ENCODE assay signal across 19 cellular contexts in genomic region chr12:68310370-68310769, GRCh38. TPM values are rescaled to one million over a fixed set of nuclear protein-coding genes. Genes with fewer than 3 reads are reported as not detected.
A peak's percentile ranks its signal among the peaks of the same experiment; 100 is the strongest.
DNase-seq lines count a peak whose midpoint lies in the region; ATAC-seq and TF ChIP-seq lines count a peak whose summit lies in the region.
"Had no signal": no experiment of that assay in that cellular context is flagged by ENCODE, and none has a peak within 500 bp of the region (broad histone marks: within the 10 kb centered on the region; RNA-seq: fewer than 3 reads in every experiment).

No MANE protein-coding gene starts in this region.

- H3K4me3 ChIP-seq in AG04449 (ENCODE audit: low read depth, low read length), result no peak overlapping the region
- H3K4me3 ChIP-seq in brain microvascular endothelial cell (ENCODE audit: low read depth, low read length), result no peak overlapping the region
- H3K4me3 ChIP-seq: coronary artery, SK-N-MC, tibial nerve had no signal

- in situ Hi-C loops in brain microvascular endothelial cell (cut with HindIII; ENCODE audit: low pct_ligation_motif_present, low sequenced_read_pairs), result no loop called here

- TF ChIP-seq CTCF in AG04449 (IDR thresholded peaks at IDR 0.05; ENCODE audit: insufficient read depth, low read length, missing control alignments) (no peak), brain microvascular endothelial cell (IDR thresholded peaks at IDR 0.05; ENCODE audit: low read depth, low read length, missing control alignments) (no peak)

- CTCF ChIA-PET in AG04449 (lab: Yijun Ruan, JAX), result interaction anchor here (0.9 to 1.7 kb wide), 6 partner anchors 10 to 520 kb away, joined by 3 to 25 read pairs (median 3); partner anchors contain the start of gene IL26

- POLR2A ChIA-PET in AG04449 (lab: Yijun Ruan, JAX), result interaction anchor here (0.7 to 1.0 kb wide), 2 partner anchors 23 to 78 kb away, joined by 3 to 4 read pairs; no protein-coding TSS in a partner anchor

- no peak for ATAC-seq in left lobe of liver
- no peak for ATAC-seq in HG03135 (IDR thresholded peaks at IDR 0.05; ENCODE audit: unreplicated experiment)
- ATAC-seq: left ventricle myocardium superior had no signal

- no peaks in the 10 kb centered on the region for H3K27me3 ChIP-seq in brain microvascular endothelial cell (replicated peaks)
- H3K27me3 ChIP-seq: neutrophil, tibial nerve had no signal

- no peaks in the 10 kb centered on the region for H3K36me3 ChIP-seq in brain microvascular endothelial cell (replicated peaks)

- DNase-seq in AG04449 (ENCODE audit: low read depth, low spot score) (peak; percentile 86), HS-5 (ENCODE audit: low read depth) (peak; percentile 79), brain microvascular endothelial cell (peak; percentile 81), glomerular visceral epithelial cell (ENCODE audit: extremely low spot score) (peak; percentile 6), left lobe of liver (ENCODE audit: low spot score) (no peak), midbrain (lab: John Stamatoyannopoulos, UW) (no peak), cerebellar cortex (ENCODE audit: low spot score) (no peak)
- DNase-seq: activated naive CD4-positive, alpha-beta T cell treated with anti-CD3 and anti-CD28 coated beads, Interleukin-2, amount 10 ng/mL, durations not matched to agents 7 days and 5 days; DMS79; glutamatergic neuron; GOT3; left ventricle myocardium superior; NCI-H2107 had no signal

- H3K27ac ChIP-seq in brain microvascular endothelial cell, result peak overlapping the region; percentile 58
- H3K27ac ChIP-seq: coronary artery, neutrophil, SK-N-MC, tibial nerve had no signal

RNA-seq across cellular contexts. Expression of gene MDM1, which starts 21.8 kb away (rescaled TPM):
- total RNA-seq in left lobe of liver, result 4.6 TPM

RNA-seq across cellular contexts. Expression of gene IL22, which starts 57.0 kb away (rescaled TPM):
- total RNA-seq in left lobe of liver, result not detected
- total RNA-seq: B cell, left ventricle myocardium superior, tibial nerve had no signal

Comparison
In these comparisons a context has a peak if more than half of its experiments do, and no peak if none do; other contexts are left out.
1. DNase-seq: peak in AG04449 (single experiment), HS-5 (single experiment), brain microvascular endothelial cell (single experiment) and glomerular visceral epithelial cell (single experiment); none in left lobe of liver (single experiment), midbrain (single experiment) and cerebellar cortex (single experiment).